11 cellular contexts compared by ENCODE assay signal in genomic region chrX:19602866-19603620, GRCh38.
DNase-seq lines count a peak whose midpoint lies in the region; ATAC-seq and TF ChIP-seq lines count a peak whose summit lies in the region.
"Had no signal": no experiment of that assay in that cellular context is flagged by ENCODE, and none has a peak within 500 bp of the region (broad histone marks: within the 10 kb centered on the region; RNA-seq: fewer than 3 reads in every experiment).

No MANE protein-coding gene starts in this region.

- no peak overlapping the region for H3K4me3 ChIP-seq in fibroblast of the aortic adventitia (ENCODE audit: low read depth, low read length)

- peak; percentile 13 for DNase-seq in stimulated activated CD4-positive, alpha-beta T cell treated with anti-CD3 and anti-CD28 coated beads, Interleukin-1b, Interleukin-23, amount 100 ng/mL, for 48 hours
- DNase-seq in stimulated activated CD4-positive, alpha-beta T cell treated with anti-CD3 and anti-CD28 coated beads, Interleukin-2, amount 100 ng/mL, for 24 hours: no peak
- DNase-seq in fibroblast of the aortic adventitia (ENCODE audit: low read depth) (peak; percentile 43), amygdala (lab: John Stamatoyannopoulos, UW) (no peak)
- DNase-seq: NCI-H2107, occipital lobe, SIG-M5 had no signal

- TF ChIP-seq CTCF in fibroblast of the aortic adventitia (IDR thresholded peaks at IDR 0.05; ENCODE audit: insufficient read depth, low read length): no peak

- ATAC-seq in SK-N-SH treated with all-trans-retinoic acid at 6 μM for 48 hours (peak; percentile 90), HG03139 (IDR thresholded peaks at IDR 0.05; ENCODE audit: unreplicated experiment) (no peak), GM18517 (IDR thresholded peaks at IDR 0.05; ENCODE audit: unreplicated experiment) (no peak), HG02885 (IDR thresholded peaks at IDR 0.05; ENCODE audit: poor library complexity, unreplicated experiment) (no peak)

TF ChIP-seq in SK-N-SH treated with all-trans-retinoic acid at 6 μM for 48 hours, 23 proteins besides CTCF, POLR2A, EP300 and RAD21:
- no peak for TF ChIP-seq CSRNP3 (CRISPR knock-in tag; IDR thresholded peaks at IDR 0.05)
- no peak for TF ChIP-seq BACH2 (CRISPR knock-in tag; IDR thresholded peaks at IDR 0.05; ENCODE audit: borderline replicate concordance)
- no peak for TF ChIP-seq ISL1 (CRISPR knock-in tag; IDR thresholded peaks at IDR 0.05)
- no peak for TF ChIP-seq ZNF8 (CRISPR knock-in tag; IDR thresholded peaks at IDR 0.05)
- TF ChIP-seq GLIS3 (CRISPR knock-in tag; IDR thresholded peaks at IDR 0.05): no peak
- TF ChIP-seq CSDC2 (CRISPR knock-in tag; IDR thresholded peaks at IDR 0.05): no peak
- TF ChIP-seq ZFP30 (CRISPR knock-in tag; IDR thresholded peaks at IDR 0.05): no peak

Comparison
In these comparisons a context has a peak if more than half of its experiments do, and no peak if none do; other contexts are left out.
1. DNase-seq: peak in stimulated activated CD4-positive, alpha-beta T cell treated with anti-CD3 and anti-CD28 coated beads, Interleukin-1b, Interleukin-23, amount 100 ng/mL, for 48 hours (single experiment) and fibroblast of the aortic adventitia (single experiment); none in stimulated activated CD4-positive, alpha-beta T cell treated with anti-CD3 and anti-CD28 coated beads, Interleukin-2, amount 100 ng/mL, for 24 hours (0 of 2) and amygdala (0 of 56).